Comparison of ENCODE assay signal across 38 cellular contexts in the genomic region with DNA sequence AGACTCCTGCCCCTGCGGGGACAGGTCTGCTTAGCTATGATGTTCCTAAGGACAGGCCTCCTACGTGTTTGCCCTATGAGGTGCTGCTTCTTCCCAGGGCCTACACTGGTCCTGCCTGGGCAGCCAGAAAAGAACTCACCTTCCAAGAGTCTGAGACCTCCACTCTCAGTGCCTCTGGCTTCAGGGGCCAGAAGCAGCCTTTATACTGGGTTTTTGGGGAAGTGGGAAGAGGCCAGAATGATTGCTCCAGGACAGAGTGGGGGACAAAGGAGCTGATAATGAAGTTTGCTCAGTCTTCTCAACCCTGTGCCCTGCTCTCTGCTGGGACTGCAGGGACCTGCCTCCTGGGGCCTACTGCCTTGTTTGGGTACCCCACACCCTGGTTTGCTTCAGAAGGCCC. TPM values are rescaled to one million over a fixed set of nuclear protein-coding genes. Genes with fewer than 3 reads are reported as not detected.
"Had no signal": no experiment of that assay in that cellular context is flagged by ENCODE, and none has a peak within 500 bp of the region (broad histone marks: within the 10 kb centered on the region; RNA-seq: fewer than 3 reads in every experiment).

A gene with protein sequence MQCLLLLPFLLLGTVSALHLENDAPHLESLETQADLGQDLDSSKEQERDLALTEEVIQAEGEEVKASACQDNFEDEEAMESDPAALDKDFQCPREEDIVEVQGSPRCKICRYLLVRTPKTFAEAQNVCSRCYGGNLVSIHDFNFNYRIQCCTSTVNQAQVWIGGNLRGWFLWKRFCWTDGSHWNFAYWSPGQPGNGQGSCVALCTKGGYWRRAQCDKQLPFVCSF (minus strand): TSS at position 176 of the 400 bp plus-strand sequence. CDS start 442 bp downstream, outside the sequence.

- H3K4me2 ChIP-seq: KMS-11 had no signal

- DNase-seq: Karpas-422, Kasumi-1, MG63, MM.1S, MV-4-11, NCI-H1048, NCI-H1092, NCI-H1092 treated with DMSO at 0.1 percent for 48 hours, NCI-H1105, NCI-H1105 treated with DMSO at 0.1 percent for 48 hours, NCI-H1417, NCI-H1417 treated with DMSO at 0.1 percent for 48 hours, NCI-H1436, NCI-H1436 treated with DMSO at 0.1 percent for 48 hours, NCI-H146, NCI-H1694, NCI-H1694 treated with DMSO at 0.1 percent for 48 hours, NCI-H187, NCI-H187 treated with DMSO at 0.1 percent for 48 hours, NCI-H1930, NCI-H2029, NCI-H2029 treated with DMSO at 0.1 percent for 48 hours, NCI-H2081, NCI-H2081 treated with DMSO at 0.1 percent for 48 hours, NCI-H2107, NCI-H2171, NCI-H2171 treated with DMSO at 0.1 percent for 48 hours, NCI-H2227 treated with DMSO at 0.1 percent for 48 hours, NCI-H226, NCI-H345, NCI-H446, NCI-H446 treated with DMSO at 0.1 percent for 48 hours, NCI-H510A had no signal

- H3K9me3 ChIP-seq: MG63 had no signal

- H3K27ac ChIP-seq: KMS-11 had no signal

- H3K4me3 ChIP-seq: MG63 had no signal

- H3K36me3 ChIP-seq: MG63 had no signal

- H3K9ac ChIP-seq: KMS-11 had no signal

RNA-seq across cellular contexts. Expression of the gene that starts here (rescaled TPM):
- total RNA-seq: LHCN-M2, M059J, MCF 10A, NCI-H460 had no signal
